1 cellular context compared by ENCODE assay signal in the genomic region with DNA sequence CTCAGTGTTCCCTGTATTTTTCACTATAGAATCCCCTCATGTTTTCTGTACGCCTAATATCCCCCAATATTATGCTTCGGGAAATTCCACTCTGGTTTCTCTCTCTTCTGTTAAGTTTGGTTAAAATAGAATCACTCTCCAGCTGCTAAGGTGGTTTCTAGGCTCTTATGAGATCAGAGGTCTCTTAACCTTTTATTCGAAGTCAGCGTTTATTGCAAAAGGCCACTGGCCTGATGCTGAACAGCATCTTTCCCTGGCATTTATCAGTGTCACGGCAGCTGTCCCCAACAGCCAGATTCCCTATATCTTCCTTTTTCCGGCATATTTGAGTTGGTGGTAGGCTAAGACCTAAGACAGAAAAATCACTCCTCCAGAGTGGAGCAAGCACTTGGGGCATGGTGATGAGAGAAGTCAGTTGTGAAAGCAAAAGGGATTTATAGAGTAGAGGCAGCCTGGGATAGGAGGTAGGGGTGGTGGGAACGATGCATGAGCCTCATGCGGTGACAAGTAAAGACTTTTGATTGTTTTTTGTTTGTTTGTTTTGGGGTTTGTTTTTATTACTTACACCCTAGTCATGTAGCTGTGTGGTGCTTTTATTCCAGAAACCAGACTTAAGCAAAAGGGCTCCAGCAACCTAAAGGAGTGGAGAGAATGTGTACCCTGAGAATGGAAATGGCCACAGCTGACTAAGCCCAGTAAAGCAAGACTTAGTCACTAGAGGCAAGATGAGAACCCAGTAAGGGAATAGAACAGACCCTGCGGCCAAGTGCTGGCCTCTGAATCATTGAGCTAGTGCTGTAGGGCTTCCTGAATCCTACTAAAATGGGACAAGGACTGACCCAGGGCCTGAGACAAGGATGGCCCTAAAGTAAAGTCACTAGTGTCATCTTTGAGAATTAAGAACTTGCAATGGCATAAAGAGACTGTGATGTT.
TF ChIP-seq lines count a peak whose summit lies in the region.

No MANE protein-coding gene starts in this region.

TF ChIP-seq in GM23338, 12 proteins besides CTCF, POLR2A, EP300 and RAD21 (continued from another document):
- TF ChIP-seq ZNF462 (CRISPR knock-in tag; IDR thresholded peaks at IDR 0.05) (no peak), EZH2 (IDR thresholded peaks at IDR 0.05; ENCODE audit: low read depth, unreplicated experiment) (no peak), ZNF331 (CRISPR knock-in tag; IDR thresholded peaks at IDR 0.05; ENCODE audit: low read depth) (no peak), STAT1 (IDR thresholded peaks at IDR 0.05; ENCODE audit: unreplicated experiment) (no peak), NANOG (IDR thresholded peaks at IDR 0.05; ENCODE audit: borderline replicate concordance) (no peak), ETS1 (IDR thresholded peaks at IDR 0.05) (no peak), JUNB (IDR thresholded peaks at IDR 0.05; ENCODE audit: unreplicated experiment) (no peak)
TF ChIP-seq in GM23338: peak in this region for 0.
